In genomic region chr16:85999778-86000177, GRCh38 we compare ENCODE assay signal across 18 cellular contexts.
"Had no signal": no experiment of that assay in that cellular context is flagged by ENCODE, and none has a peak within 500 bp of the region (broad histone marks: within the 10 kb centered on the region; RNA-seq: fewer than 3 reads in every experiment).

No MANE protein-coding gene starts in this region.

- DNase-seq: activated CD4-positive, alpha-beta T cell treated with anti-CD3 and anti-CD28 coated beads, Interleukin-2, amount 10 ng/mL, durations not matched to agents 7 days and 5 days; activated CD4-positive, CD25-positive, alpha-beta regulatory T cell; activated CD8-positive, alpha-beta T cell treated with anti-CD3 and anti-CD28 coated beads, Interleukin-2, amount 10 ng/mL, durations not matched to agents 7 days and 5 days; activated effector memory CD4-positive, alpha-beta T cell treated with anti-CD3 and anti-CD28 coated beads, Interleukin-2, amount 50 U/mL, for 16 hours; activated naive CD4-positive, alpha-beta T cell treated with anti-CD3 and anti-CD28 coated beads, Interleukin-2, amount 10 ng/mL, durations not matched to agents 7 days and 5 days; activated naive CD8-positive, alpha-beta T cell treated with anti-CD3 and anti-CD28 coated beads, Interleukin-2, amount 50 U/mL, for 24 hours; effector CD8-positive, alpha-beta T cell; hypothalamus; left ventricle myocardium superior; stimulated activated CD4-positive, alpha-beta T cell treated with anti-CD3 and anti-CD28 coated beads, Interleukin-4, amount 100 ng/mL, for 24 hours; SW 1271; T-helper 17 cell; testis; uterus had no signal

- H3K9me3 Mint-ChIP-seq: activated CD4-positive, alpha-beta T cell treated with anti-CD3 and anti-CD28 coated beads, Interleukin-2, amount 10 ng/mL, durations not matched to agents 7 days and 5 days; activated naive CD4-positive, alpha-beta T cell treated with anti-CD3 and anti-CD28 coated beads, Interleukin-2, amount 10 ng/mL, durations not matched to agents 7 days and 5 days; activated naive CD8-positive, alpha-beta T cell treated with anti-CD3 and anti-CD28 coated beads, Interleukin-2, amount 50 U/mL, for 24 hours; dendritic cell treated with granulocyte-macrophage colony-stimulating factor and Interleukin-4, amounts not matched to agents 40 ng/mL and 50 ng/mL, for 4 days; natural killer cell treated with Interleukin-12 subunit alpha and Interleukin-12 subunit beta and Interleukin-15 and Interleukin-18, amount 100 ng/mL, for 72 hours had no signal

- H3K4me3 Mint-ChIP-seq: activated CD4-positive, alpha-beta T cell treated with anti-CD3 and anti-CD28 coated beads, Interleukin-2, amount 10 ng/mL, durations not matched to agents 7 days and 5 days; activated CD8-positive, alpha-beta T cell treated with anti-CD3 and anti-CD28 coated beads, Interleukin-2, amount 10 ng/mL, durations not matched to agents 7 days and 5 days; activated naive CD4-positive, alpha-beta T cell treated with anti-CD3 and anti-CD28 coated beads, Interleukin-2, amount 10 ng/mL, durations not matched to agents 7 days and 5 days; dendritic cell treated with granulocyte-macrophage colony-stimulating factor and Interleukin-4, amounts not matched to agents 40 ng/mL and 50 ng/mL, for 4 days had no signal

- H3K27ac Mint-ChIP-seq: activated naive CD4-positive, alpha-beta T cell treated with anti-CD3 and anti-CD28 coated beads, Interleukin-2, amount 10 ng/mL, durations not matched to agents 7 days and 5 days; dendritic cell treated with granulocyte-macrophage colony-stimulating factor and Interleukin-4, amounts not matched to agents 40 ng/mL and 50 ng/mL, for 4 days had no signal

- ATAC-seq: left ventricle myocardium superior had no signal

- H3K36me3 Mint-ChIP-seq: activated naive CD4-positive, alpha-beta T cell treated with anti-CD3 and anti-CD28 coated beads, Interleukin-2, amount 10 ng/mL, durations not matched to agents 7 days and 5 days; natural killer cell treated with Interleukin-12 subunit alpha and Interleukin-12 subunit beta and Interleukin-15 and Interleukin-18, amount 100 ng/mL, for 72 hours had no signal

- H3K27me3 Mint-ChIP-seq: activated CD4-positive, alpha-beta T cell treated with anti-CD3 and anti-CD28 coated beads, Interleukin-2, amount 10 ng/mL, durations not matched to agents 7 days and 5 days; activated naive CD8-positive, alpha-beta T cell treated with anti-CD3 and anti-CD28 coated beads, Interleukin-2, amount 50 U/mL, for 24 hours had no signal

- H3K27ac ChIP-seq: esophagus muscularis mucosa, prostate gland, testis, uterus had no signal
